1 cellular context compared by ENCODE assay signal in the genomic region with DNA sequence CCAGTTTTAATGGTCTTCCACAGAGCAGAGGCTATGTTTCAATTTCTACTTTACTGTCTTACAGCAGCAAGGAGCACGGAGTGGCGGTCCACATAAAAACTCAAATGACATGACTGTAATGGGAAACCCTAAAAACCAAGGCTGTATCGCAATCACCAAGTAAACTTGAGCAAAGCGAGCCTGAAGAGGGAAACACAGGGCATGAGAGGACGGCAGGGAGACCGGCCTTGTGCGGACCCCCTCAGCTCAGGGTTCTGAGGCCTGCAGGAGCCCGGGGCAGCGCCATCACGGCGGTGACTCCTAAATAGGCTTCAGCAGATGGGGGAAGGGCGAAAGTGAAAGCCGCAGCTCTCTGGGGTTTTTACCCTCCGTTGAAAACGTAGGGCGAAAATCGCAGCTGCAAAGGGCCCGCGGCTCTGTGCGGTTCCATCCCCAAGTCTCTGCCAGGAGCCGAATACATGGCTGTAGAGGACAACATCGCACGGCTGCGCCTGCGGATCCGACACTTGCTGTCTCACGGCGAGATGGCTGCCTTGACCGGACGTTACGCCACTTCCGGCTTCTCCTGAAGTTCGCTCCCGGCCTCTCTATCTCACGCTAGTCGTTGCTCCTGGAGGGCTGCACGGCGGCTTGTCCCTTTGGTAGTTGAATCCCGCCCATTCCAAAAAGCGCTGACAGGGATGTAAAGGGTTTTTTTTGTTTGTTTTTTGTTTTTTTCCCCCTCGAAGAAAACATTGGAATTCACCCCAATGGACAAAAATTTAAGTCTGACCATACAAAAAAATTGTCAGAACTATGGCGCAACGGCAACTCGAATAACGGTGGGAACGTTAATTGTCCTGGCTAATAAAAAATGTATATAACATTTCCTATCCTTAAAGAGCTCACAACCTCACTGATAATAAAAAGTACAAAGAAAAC.
A peak's percentile ranks its signal among the peaks of the same experiment; 100 is the strongest.
TF ChIP-seq lines count a peak whose summit lies in the region.

TSS of gene PSMB1 (minus strand) at position 543 of the 921 bp plus-strand sequence. CDS start at position 478, 65 bp downstream.

TF ChIP-seq in K562, 482 proteins besides CTCF, POLR2A, EP300 and RAD21 (continued from another document and continues in another):
- TF ChIP-seq SIN3A (IDR thresholded peaks at IDR 0.05; ENCODE audit: borderline replicate concordance in 2 of 2, control insufficient read depth in 1 of 2, low read depth in 2 of 2, low read length in 2 of 2) (peak in 1 of 2 experiments; percentile 55; a peak in 1 of 4 replicates), ZNF316 (IDR thresholded peaks at IDR 0.05) (peak; percentile 92), ZSCAN29 (IDR thresholded peaks at IDR 0.05) (peak; percentile 68; the same call in 1 of the 2 replicates), HNRNPUL1 (IDR thresholded peaks at IDR 0.05; ENCODE audit: low read length) (no peak), STAG1 (CRISPR knock-in tag; IDR thresholded peaks at IDR 0.05; ENCODE audit: borderline replicate concordance) (no peak), MAFK (IDR thresholded peaks at IDR 0.05; ENCODE audit: low read length) (peak; percentile 70), E2F6 (IDR thresholded peaks at IDR 0.05; ENCODE audit: borderline replicate concordance in 1 of 2, extremely low read depth in 1 of 2, insufficient read depth in 1 of 2, insufficient read length in 1 of 2, low read depth in 1 of 2, low read length in 1 of 2, poor library complexity in 1 of 2, severe bottlenecking in 1 of 2) (peak in 1 of 2 experiments; percentile 25), SMARCA4 (IDR thresholded peaks at IDR 0.05) (0 out of 2 replicates have a peak, but pooled peaks have one; percentile 21), IRF2 (CRISPR knock-in tag; IDR thresholded peaks at IDR 0.05) (peak; percentile 94), NFIX (CRISPR knock-in tag; IDR thresholded peaks at IDR 0.05; ENCODE audit: low read depth) (no peak), ZNF512 (tag; IDR thresholded peaks at IDR 0.05) (no peak), TBP (optimal IDR thresholded peaks at IDR 0.05; ENCODE audit: low read depth, low read length) (peak; percentile 93), CHD2 (IDR thresholded peaks at IDR 0.05; ENCODE audit: low read depth, low read length) (peak; percentile 50), FOXJ2 (tag; IDR thresholded peaks at IDR 0.05) (peak; percentile 19; the same call in 1 of the 2 replicates), CREB1 (IDR thresholded peaks at IDR 0.05) (peak; percentile 89), CREB1 (CRISPR knock-in tag; IDR thresholded peaks at IDR 0.05) (peak; percentile 78), ARID1B (IDR thresholded peaks at IDR 0.05) (peak; percentile 54), TFAM (CRISPR knock-in tag; conservative IDR thresholded peaks at IDR 0.05) (no peak), SAFB2 (IDR thresholded peaks at IDR 0.05; ENCODE audit: borderline replicate concordance, low read depth, low read length, severe bottlenecking) (no peak), CBX1 (IDR thresholded peaks at IDR 0.05; ENCODE audit: low read depth) (no peak), RREB1 (CRISPR knock-in tag; IDR thresholded peaks at IDR 0.05) (no peak), MAFF (IDR thresholded peaks at IDR 0.05; ENCODE audit: low read length) (peak; percentile 50; the same call in 1 of the 2 replicates), SMAD4 (CRISPR knock-in tag; conservative IDR thresholded peaks at IDR 0.05) (peak; percentile 65; the same call in 1 of the 2 replicates), VEZF1 (CRISPR knock-in tag; IDR thresholded peaks at IDR 0.05) (no peak), MTA3 (IDR thresholded peaks at IDR 0.05; ENCODE audit: borderline replicate concordance) (peak; percentile 83), FOSL1 (tag; conservative IDR thresholded peaks at IDR 0.05) (peak; percentile 9; the same call in 1 of the 2 replicates), MEF2D (tag; conservative IDR thresholded peaks at IDR 0.05; ENCODE audit: low read depth) (peak; percentile 52; the same call in 1 of the 2 replicates), CHD4 (IDR thresholded peaks at IDR 0.05; ENCODE audit: insufficient read depth, insufficient replicate concordance, low read depth, low read length, poor library complexity, severe bottlenecking) (no peak), ZHX1 (conservative IDR thresholded peaks at IDR 0.05; ENCODE audit: low read length) (no peak), ZNF586 (CRISPR knock-in tag; conservative IDR thresholded peaks at IDR 0.05) (no peak), XRCC3 (IDR thresholded peaks at IDR 0.05) (no peak), SLC30A9 (CRISPR knock-in tag; IDR thresholded peaks at IDR 0.05) (no peak), PYGO2 (tag; IDR thresholded peaks at IDR 0.05) (no peak), SMARCC2 (IDR thresholded peaks at IDR 0.05; ENCODE audit: low read depth) (peak; percentile 57; the same call in 1 of the 2 replicates), ESRRA (IDR thresholded peaks at IDR 0.05; ENCODE audit: borderline replicate concordance, low read depth) (peak; percentile 76), TCFL5 (CRISPR knock-in tag; conservative IDR thresholded peaks at IDR 0.05) (no peak), L3MBTL2 (IDR thresholded peaks at IDR 0.05) (peak; percentile 13; the same call in 1 of the 2 replicates), NRF1 (conservative IDR thresholded peaks at IDR 0.05 in 1 of 2, IDR thresholded peaks at IDR 0.05 in 1 of 2) (peak; percentile 87 to 90), PHF20 (IDR thresholded peaks at IDR 0.05; ENCODE audit: partially characterized antibody) (peak; percentile 92), ARID2 (IDR thresholded peaks at IDR 0.05) (peak; percentile 36; the same call in 1 of the 2 replicates)
- TF ChIP-seq, protein P1, sequence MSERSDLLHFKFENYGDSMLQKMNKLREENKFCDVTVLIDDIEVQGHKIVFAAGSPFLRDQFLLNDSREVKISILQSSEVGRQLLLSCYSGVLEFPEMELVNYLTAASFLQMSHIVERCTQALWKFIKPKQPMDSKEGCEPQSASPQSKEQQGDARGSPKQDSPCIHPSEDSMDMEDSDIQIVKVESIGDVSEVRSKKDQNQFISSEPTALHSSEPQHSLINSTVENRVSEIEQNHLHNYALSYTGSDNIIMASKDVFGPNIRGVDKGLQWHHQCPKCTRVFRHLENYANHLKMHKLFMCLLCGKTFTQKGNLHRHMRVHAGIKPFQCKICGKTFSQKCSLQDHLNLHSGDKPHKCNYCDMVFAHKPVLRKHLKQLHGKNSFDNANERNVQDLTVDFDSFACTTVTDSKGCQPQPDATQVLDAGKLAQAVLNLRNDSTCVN (CRISPR knock-in tag; IDR thresholded peaks at IDR 0.05), result no peak
- TF ChIP-seq, protein P2, sequence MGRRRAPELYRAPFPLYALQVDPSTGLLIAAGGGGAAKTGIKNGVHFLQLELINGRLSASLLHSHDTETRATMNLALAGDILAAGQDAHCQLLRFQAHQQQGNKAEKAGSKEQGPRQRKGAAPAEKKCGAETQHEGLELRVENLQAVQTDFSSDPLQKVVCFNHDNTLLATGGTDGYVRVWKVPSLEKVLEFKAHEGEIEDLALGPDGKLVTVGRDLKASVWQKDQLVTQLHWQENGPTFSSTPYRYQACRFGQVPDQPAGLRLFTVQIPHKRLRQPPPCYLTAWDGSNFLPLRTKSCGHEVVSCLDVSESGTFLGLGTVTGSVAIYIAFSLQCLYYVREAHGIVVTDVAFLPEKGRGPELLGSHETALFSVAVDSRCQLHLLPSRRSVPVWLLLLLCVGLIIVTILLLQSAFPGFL (CRISPR knock-in tag; IDR thresholded peaks at IDR 0.05), result peak; percentile 44; the same call in 1 of the 2 replicates
- TF ChIP-seq, protein P3, sequence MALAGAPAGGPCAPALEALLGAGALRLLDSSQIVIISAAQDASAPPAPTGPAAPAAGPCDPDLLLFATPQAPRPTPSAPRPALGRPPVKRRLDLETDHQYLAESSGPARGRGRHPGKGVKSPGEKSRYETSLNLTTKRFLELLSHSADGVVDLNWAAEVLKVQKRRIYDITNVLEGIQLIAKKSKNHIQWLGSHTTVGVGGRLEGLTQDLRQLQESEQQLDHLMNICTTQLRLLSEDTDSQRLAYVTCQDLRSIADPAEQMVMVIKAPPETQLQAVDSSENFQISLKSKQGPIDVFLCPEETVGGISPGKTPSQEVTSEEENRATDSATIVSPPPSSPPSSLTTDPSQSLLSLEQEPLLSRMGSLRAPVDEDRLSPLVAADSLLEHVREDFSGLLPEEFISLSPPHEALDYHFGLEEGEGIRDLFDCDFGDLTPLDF (CRISPR knock-in tag; IDR thresholded peaks at IDR 0.05), result no peak; the same call in 1 of the 2 replicates
